ENCODE assay signal across 38 cellular contexts in the genomic region with DNA sequence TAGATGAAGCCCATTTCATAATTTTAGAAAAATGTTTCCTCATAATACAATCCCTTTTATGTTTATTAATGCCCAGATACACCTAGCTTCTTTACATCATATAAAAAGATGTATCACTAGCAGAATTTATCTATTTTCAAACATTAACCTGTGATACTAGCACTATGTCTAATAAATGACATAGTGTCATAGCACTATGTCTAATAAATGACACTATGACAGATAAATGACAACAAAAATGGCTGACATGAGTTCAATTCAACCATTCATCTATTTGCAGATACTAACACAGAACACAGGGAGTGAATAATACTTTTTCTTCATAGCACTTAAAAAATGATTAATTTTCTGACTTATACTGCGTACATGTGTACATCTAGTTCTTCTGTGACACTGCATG. TPM values are rescaled to one million over a fixed set of nuclear protein-coding genes. Genes with fewer than 3 reads are reported as not detected.
"Had no signal": no experiment of that assay in that cellular context is flagged by ENCODE, and none has a peak within 500 bp of the region (broad histone marks: within the 10 kb centered on the region; RNA-seq: fewer than 3 reads in every experiment).

No MANE protein-coding gene starts in this region.

- DNase-seq: Karpas-422, Kasumi-1, MG63, MM.1S, MV-4-11, NCI-H1048, NCI-H1092, NCI-H1092 treated with DMSO at 0.1 percent for 48 hours, NCI-H1105, NCI-H1105 treated with DMSO at 0.1 percent for 48 hours, NCI-H1417, NCI-H1417 treated with DMSO at 0.1 percent for 48 hours, NCI-H1436, NCI-H1436 treated with DMSO at 0.1 percent for 48 hours, NCI-H146, NCI-H1694, NCI-H1694 treated with DMSO at 0.1 percent for 48 hours, NCI-H187, NCI-H187 treated with DMSO at 0.1 percent for 48 hours, NCI-H1930, NCI-H2029, NCI-H2029 treated with DMSO at 0.1 percent for 48 hours, NCI-H2081, NCI-H2081 treated with DMSO at 0.1 percent for 48 hours, NCI-H2107, NCI-H2171, NCI-H2171 treated with DMSO at 0.1 percent for 48 hours, NCI-H2227 treated with DMSO at 0.1 percent for 48 hours, NCI-H226, NCI-H345, NCI-H446, NCI-H446 treated with DMSO at 0.1 percent for 48 hours, NCI-H510A had no signal

- H3K4me2 ChIP-seq: KMS-11 had no signal

- H3K36me3 ChIP-seq: MG63 had no signal

- H3K9ac ChIP-seq: KMS-11 had no signal

- H3K4me3 ChIP-seq: MG63 had no signal

- H3K27ac ChIP-seq: KMS-11 had no signal

RNA-seq across cellular contexts. Expression of a gene that starts 19.4 kb away (rescaled TPM):
- total RNA-seq: LHCN-M2, M059J, MCF 10A, NCI-H460 had no signal

RNA-seq across cellular contexts. Expression of a gene that starts 43.6 kb away (rescaled TPM):
- total RNA-seq: LHCN-M2, M059J, MCF 10A, NCI-H460 had no signal
